Comparison of ENCODE assay signal across 1 cellular context in genomic region chr6:147438758-147439528, GRCh38.
TF ChIP-seq lines count a peak whose summit lies in the region.

No MANE protein-coding gene starts in this region.

TF ChIP-seq in K562, 482 proteins besides CTCF, POLR2A, EP300 and RAD21 (continued from another document):
- no peak for TF ChIP-seq PBX2 (CRISPR knock-in tag; IDR thresholded peaks at IDR 0.05; ENCODE audit: low read depth)
- no peak for TF ChIP-seq PBX2 (tag; conservative IDR thresholded peaks at IDR 0.05; ENCODE audit: low read depth)
- no peak for TF ChIP-seq ZBTB17 (CRISPR knock-in tag; IDR thresholded peaks at IDR 0.05)
- TF ChIP-seq NFXL1 (CRISPR knock-in tag; IDR thresholded peaks at IDR 0.05): no peak
- TF ChIP-seq ID3 (CRISPR knock-in tag; IDR thresholded peaks at IDR 0.05): no peak
- no peak for TF ChIP-seq ID3 (tag; IDR thresholded peaks at IDR 0.05)
- no peak for TF ChIP-seq XRCC4 (IDR thresholded peaks at IDR 0.05; ENCODE audit: extremely low read depth, insufficient read depth, insufficient read length)
